8 cellular contexts compared by ENCODE assay signal in the genomic region with DNA sequence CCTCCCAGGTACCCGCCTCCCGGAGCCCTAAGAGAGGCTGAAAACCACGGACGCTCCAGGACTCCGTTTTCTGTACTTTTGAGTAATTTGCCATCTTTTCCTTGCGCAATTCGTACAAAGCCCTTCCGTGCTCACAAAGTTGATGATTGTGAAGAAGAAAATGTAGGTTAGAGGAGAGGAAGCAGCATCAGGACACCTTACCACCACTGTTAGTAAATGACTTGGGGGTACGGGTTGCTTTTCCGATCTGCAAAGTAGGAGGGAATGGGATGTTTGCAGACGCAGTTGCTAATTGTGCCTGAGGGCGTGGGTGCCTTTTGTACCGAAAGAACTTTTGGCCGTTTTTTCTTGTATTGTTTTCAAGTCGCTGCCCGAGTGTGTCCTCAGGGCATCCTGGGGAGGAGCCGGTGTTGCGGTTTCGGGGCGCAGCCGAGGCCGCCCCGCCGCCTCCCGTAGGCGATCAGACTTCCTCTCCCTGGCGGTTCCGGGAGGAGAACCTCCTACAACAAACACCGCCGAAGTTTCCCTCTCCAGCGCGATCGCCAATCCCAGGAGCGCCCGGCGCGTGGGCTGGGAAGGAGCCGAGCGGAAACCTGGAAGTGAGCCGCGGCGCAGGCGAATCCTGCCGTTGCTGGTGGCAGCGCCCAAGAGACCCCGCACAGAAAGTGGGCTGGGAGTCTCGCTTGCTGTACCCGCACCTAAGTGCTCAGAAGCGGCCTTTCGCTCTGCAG. TPM values are rescaled to one million over a fixed set of nuclear protein-coding genes. Genes with fewer than 3 reads are reported as not detected.
DNase-seq lines count a peak whose midpoint lies in the region; ATAC-seq and TF ChIP-seq lines count a peak whose summit lies in the region.

No MANE protein-coding gene starts in this region.

- H3K9me3 ChIP-seq in CD8-positive, alpha-beta memory T cell (ENCODE audit: low read length), result no peaks in the 10 kb centered on the region
- H3K9me3 ChIP-seq in gastroesophageal sphincter (no peaks in the 10 kb centered on the region), neural progenitor cell (ENCODE audit: low read depth) (no peaks in the 10 kb centered on the region)

- CTCF ChIA-PET in CD8-positive, alpha-beta memory T cell (lab: Charles Lee), result no interaction called here
- CTCF ChIA-PET in activated CD8-positive, alpha-beta T cell treated with anti-CD3 and anti-CD28 coated beads, Interleukin-2, amount 10 ng/mL, durations not matched to agents 7 days and 5 days (lab: Charles Lee), result no interaction called here

- no peaks in the 10 kb centered on the region for H3K4me1 ChIP-seq in CD8-positive, alpha-beta memory T cell (ENCODE audit: insufficient read depth, low read length)
- H3K4me1 ChIP-seq in gastroesophageal sphincter, result peaks cover 0 to 43% (median 15%) of the 10 kb centered on the region in 3 donors
- H3K4me1 ChIP-seq in neural progenitor cell, result peaks cover 4% of the 10 kb centered on the region

- H3K4me3 ChIP-seq in CD8-positive, alpha-beta memory T cell (ENCODE audit: low read length), result no peak overlapping the region
- H3K4me3 ChIP-seq in gastroesophageal sphincter (peak overlapping the region; percentile 26 to 58), neural progenitor cell (peak overlapping the region; percentile 58)

- TF ChIP-seq EP300 in gastroesophageal sphincter (IDR thresholded peaks at IDR 0.05), result no peak

- peak overlapping the region in 6 of 7 donors; percentile 23 to 76 (median 64) for H3K4me3 Mint-ChIP-seq in CD8-positive, alpha-beta memory T cell
- H3K4me3 Mint-ChIP-seq in activated CD8-positive, alpha-beta T cell treated with anti-CD3 and anti-CD28 coated beads, Interleukin-2, amount 10 ng/mL, durations not matched to agents 7 days and 5 days, result peak overlapping the region; percentile 58
- H3K4me3 Mint-ChIP-seq in neural progenitor cell, result peak overlapping the region; percentile 94

- DNase-seq in CD8-positive, alpha-beta memory T cell, result no peak
- DNase-seq in HT-29 (ENCODE audit: low spot score) (peak; percentile 94), neural progenitor cell (ENCODE audit: low spot score) (peak; percentile 70), GM20000 (ENCODE audit: low spot score) (no peak)
- DNase-seq in activated CD8-positive, alpha-beta T cell treated with anti-CD3 and anti-CD28 coated beads, Interleukin-2, amount 10 ng/mL, durations not matched to agents 7 days and 5 days, result peak; percentile 21

- no peak overlapping the region for H3K27ac ChIP-seq in CD8-positive, alpha-beta memory T cell (ENCODE audit: low read depth, low read length)
- peak overlapping the region in 1 of 4 donors; percentile 38 for H3K27ac ChIP-seq in gastroesophageal sphincter
- H3K27ac ChIP-seq in neural progenitor cell, result no peak overlapping the region

- H3K36me3 Mint-ChIP-seq in CD8-positive, alpha-beta memory T cell, result peaks cover 0 to 5% (median 0%) of the 10 kb centered on the region in 3 donors
- no peaks in the 10 kb centered on the region for H3K36me3 Mint-ChIP-seq in activated CD8-positive, alpha-beta T cell treated with anti-CD3 and anti-CD28 coated beads, Interleukin-2, amount 10 ng/mL, durations not matched to agents 7 days and 5 days (ENCODE audit: low read depth)
- no peaks in the 10 kb centered on the region for H3K36me3 Mint-ChIP-seq in neural progenitor cell

- TF ChIP-seq CTCF in gastroesophageal sphincter (IDR thresholded peaks at IDR 0.05), result no peak
- TF ChIP-seq CTCF in neural progenitor cell (IDR thresholded peaks at IDR 0.05), result no peak
- TF ChIP-seq CTCF in GM20000 (IDR thresholded peaks at IDR 0.05; ENCODE audit: extremely low read depth, missing control alignments), result no peak

- peaks cover 13 to 29% (median 18%) of the 10 kb centered on the region in 3 donors for H3K4me1 Mint-ChIP-seq in CD8-positive, alpha-beta memory T cell
- peaks cover 28% of the 10 kb centered on the region for H3K4me1 Mint-ChIP-seq in activated CD8-positive, alpha-beta T cell treated with anti-CD3 and anti-CD28 coated beads, Interleukin-2, amount 10 ng/mL, durations not matched to agents 7 days and 5 days (ENCODE audit: low read depth)
- H3K4me1 Mint-ChIP-seq in neural progenitor cell, result peaks cover 14% of the 10 kb centered on the region

- ATAC-seq in activated CD8-positive, alpha-beta T cell treated with anti-CD3 and anti-CD28 coated beads, Interleukin-2, amount 10 ng/mL, durations not matched to agents 7 days and 5 days, result peak; percentile 44
- ATAC-seq in gastroesophageal sphincter (peak; percentile 70), GM18909 (IDR thresholded peaks at IDR 0.05; ENCODE audit: poor library complexity, unreplicated experiment) (no peak), GM18867 (IDR thresholded peaks at IDR 0.05; ENCODE audit: unreplicated experiment) (no peak)

- peaks cover 23% of the 10 kb centered on the region for H3F3A ChIP-seq in neural progenitor cell (ENCODE audit: low read depth)

- TF ChIP-seq POLR2A in gastroesophageal sphincter (IDR thresholded peaks at IDR 0.05), result no peak

- H2AFZ ChIP-seq in neural progenitor cell (replicated peaks), result peak overlapping the region; percentile 71

- H3K9ac ChIP-seq in neural progenitor cell, result no peak overlapping the region

- H3K27me3 Mint-ChIP-seq in CD8-positive, alpha-beta memory T cell, result peaks cover 48 to 75% of the 10 kb centered on the region in 2 donors
- peaks cover 66% of the 10 kb centered on the region for H3K27me3 Mint-ChIP-seq in activated CD8-positive, alpha-beta T cell treated with anti-CD3 and anti-CD28 coated beads, Interleukin-2, amount 10 ng/mL, durations not matched to agents 7 days and 5 days (ENCODE audit: low read depth)
- H3K27me3 Mint-ChIP-seq in neural progenitor cell (ENCODE audit: insufficient read depth, low read depth), result peaks cover 37% of the 10 kb centered on the region

- H4K20me1 ChIP-seq in neural progenitor cell (ENCODE audit: low read depth), result no peaks in the 10 kb centered on the region

- H3K36me3 ChIP-seq in CD8-positive, alpha-beta memory T cell (ENCODE audit: insufficient read depth, low read length), result no peaks in the 10 kb centered on the region
- H3K36me3 ChIP-seq in gastroesophageal sphincter, result no peaks in the 10 kb centered on the region
- no peaks in the 10 kb centered on the region for H3K36me3 ChIP-seq in neural progenitor cell

- H3K27me3 ChIP-seq in CD8-positive, alpha-beta memory T cell (ENCODE audit: insufficient read depth, low read length, poor library complexity, severe bottlenecking), result peaks cover 21% of the 10 kb centered on the region
- H3K27me3 ChIP-seq in gastroesophageal sphincter (peaks cover 84% of the 10 kb centered on the region), neural progenitor cell (peaks cover 57% of the 10 kb centered on the region)

- H3K27ac Mint-ChIP-seq in CD8-positive, alpha-beta memory T cell, result no peak overlapping the region
- no peak overlapping the region for H3K27ac Mint-ChIP-seq in activated CD8-positive, alpha-beta T cell treated with anti-CD3 and anti-CD28 coated beads, Interleukin-2, amount 10 ng/mL, durations not matched to agents 7 days and 5 days
- H3K27ac Mint-ChIP-seq in neural progenitor cell, result no peak overlapping the region

- POLR2A ChIA-PET in CD8-positive, alpha-beta memory T cell (lab: Charles Lee), result no interaction called here
- POLR2A ChIA-PET in activated CD8-positive, alpha-beta T cell treated with anti-CD3 and anti-CD28 coated beads, Interleukin-2, amount 10 ng/mL, durations not matched to agents 7 days and 5 days (lab: Charles Lee), result no interaction called here

- no peaks in the 10 kb centered on the region for H3K79me2 ChIP-seq in neural progenitor cell (ENCODE audit: low read depth)

- peaks cover 0 to 5% (median 0%) of the 10 kb centered on the region in 5 donors for H3K9me3 Mint-ChIP-seq in CD8-positive, alpha-beta memory T cell
- no peaks in the 10 kb centered on the region for H3K9me3 Mint-ChIP-seq in activated CD8-positive, alpha-beta T cell treated with anti-CD3 and anti-CD28 coated beads, Interleukin-2, amount 10 ng/mL, durations not matched to agents 7 days and 5 days (ENCODE audit: insufficient read depth)
- H3K9me3 Mint-ChIP-seq in neural progenitor cell, result no peaks in the 10 kb centered on the region

- H3K4me2 ChIP-seq in neural progenitor cell, result peak overlapping the region; percentile 96

- 0 to 2% methylated on average over 8 to 14 of the region's 50 CpGs for whole genome bisulfite sequencing in gastroesophageal sphincter (ENCODE audit: low coverage in 1 of 2), 2 donors

RNA-seq across cellular contexts. Expression of gene PRR15, which starts 1.0 kb away (rescaled TPM):
- not detected for total RNA-seq in CD8-positive, alpha-beta memory T cell
- polyA plus RNA-seq in CD8-positive, alpha-beta memory T cell, result not detected
- total RNA-seq in HT-29 (2014; rRNA removed; shearing (Covaris generic)), result 101 and 105 TPM in 2 replicates
- total RNA-seq in activated CD8-positive, alpha-beta T cell treated with anti-CD3 and anti-CD28 coated beads, Interleukin-2, amount 10 ng/mL, durations not matched to agents 7 days and 5 days, result not detected
- total RNA-seq in gastroesophageal sphincter, result under 1 TPM in 1 of 4 donors, not detected in 3; 0.35 TPM
- 0.77 and 1.7 TPM in 2 replicates for total RNA-seq in neural progenitor cell (ENCODE audit: low replicate concordance)

Comparison
In these comparisons a context has a peak if more than half of its experiments do, and no peak if none do; other contexts are left out.
1. DNase-seq: peak in HT-29 (single experiment), activated CD8-positive, alpha-beta T cell treated with anti-CD3 and anti-CD28 coated beads, Interleukin-2, amount 10 ng/mL, durations not matched to agents 7 days and 5 days (single experiment) and neural progenitor cell (single experiment); none in CD8-positive, alpha-beta memory T cell (0 of 5) and GM20000 (single experiment).
2. ATAC-seq: peak in activated CD8-positive, alpha-beta T cell treated with anti-CD3 and anti-CD28 coated beads, Interleukin-2, amount 10 ng/mL, durations not matched to agents 7 days and 5 days (single experiment) and gastroesophageal sphincter (single experiment); none in GM18909 (single experiment) and GM18867 (single experiment).
3. RNA of gene PRR15, which starts 1.0 kb away (total RNA-seq): 101 to 105 TPM in HT-29; 0.77 to 1.7 TPM in neural progenitor cell, 0.35 TPM in gastroesophageal sphincter, not detected in CD8-positive, alpha-beta memory T cell and not detected in activated CD8-positive, alpha-beta T cell treated with anti-CD3 and anti-CD28 coated beads, Interleukin-2, amount 10 ng/mL, durations not matched to agents 7 days and 5 days; every median in the first group is over 10 times any median in the second.
4. Peak in every context shown above with its lines, with median percentiles within 50 percentile points of each other: H3K4me3 Mint-ChIP-seq.